24 cellular contexts compared by ENCODE assay signal in genomic region chr3:54434761-54435160, GRCh38.
"Had no signal": no experiment of that assay in that cellular context is flagged by ENCODE, and none has a peak within 500 bp of the region (broad histone marks: within the 10 kb centered on the region; RNA-seq: fewer than 3 reads in every experiment).

No MANE protein-coding gene starts in this region.

- H3K4me3 Mint-ChIP-seq: endodermal cell; naive B cell; nephron; stimulated activated effector memory CD8-positive, alpha-beta T cell treated with anti-CD3 and anti-CD28 coated beads, Interleukin-12 subunit alpha, Interleukin-12 subunit beta, amount 100 ng/mL, for 72 hours had no signal

- ATAC-seq: left colon; left ventricle myocardium superior; psoas muscle; stimulated activated naive CD8-positive, alpha-beta T cell treated with anti-CD3 and anti-CD28 coated beads, Interleukin-15, Interleukin-2, amounts not matched to agents 100 U/mL and 50 U/mL, for 24 hours had no signal

- H3K27me3 ChIP-seq: hepatocyte, neutrophil, suprapubic skin, thyroid gland, upper lobe of left lung, uterus had no signal

- H3K4me2 ChIP-seq: hepatocyte had no signal

- H3K9me3 ChIP-seq: neutrophil, psoas muscle, suprapubic skin, thyroid gland, upper lobe of left lung, uterus had no signal

- H3K79me2 ChIP-seq: hepatocyte had no signal

- DNase-seq: effector CD4-positive, alpha-beta T cell; endodermal cell; erythroblast; foreskin melanocyte; left colon; left ventricle myocardium superior; mesendoderm; naive B cell; psoas muscle; retina; small intestine; stimulated activated CD4-positive, alpha-beta T cell treated with anti-CD3 and anti-CD28 coated beads, Interleukin-4, amount 100 ng/mL, for 1 hour; stimulated activated CD8-positive, alpha-beta memory T cell treated with anti-CD3 and anti-CD28 coated beads, Interleukin-4, amount 100 ng/mL, for 48 hours; stimulated activated naive CD8-positive, alpha-beta T cell treated with anti-CD3 and anti-CD28 coated beads, Interleukin-15, Interleukin-2, amounts not matched to agents 100 U/mL and 50 U/mL, for 24 hours; thyroid gland; uterus had no signal

- H3K27me3 Mint-ChIP-seq: naive B cell had no signal

- H3K36me3 ChIP-seq: neutrophil, suprapubic skin, thyroid gland, upper lobe of left lung, uterus had no signal

- H3K4me1 ChIP-seq: psoas muscle, suprapubic skin, thyroid gland, upper lobe of left lung, uterus had no signal

- H3K9me3 Mint-ChIP-seq: endodermal cell, nephron had no signal

- H3K4me1 Mint-ChIP-seq: naive B cell; nephron; stimulated activated effector memory CD8-positive, alpha-beta T cell treated with anti-CD3 and anti-CD28 coated beads, Interleukin-12 subunit alpha, Interleukin-12 subunit beta, amount 100 ng/mL, for 72 hours had no signal

- H3K36me3 Mint-ChIP-seq: naive B cell; stimulated activated effector memory CD8-positive, alpha-beta T cell treated with anti-CD3 and anti-CD28 coated beads, Interleukin-12 subunit alpha, Interleukin-12 subunit beta, amount 100 ng/mL, for 72 hours had no signal

- H2AFZ ChIP-seq: hepatocyte had no signal

- H3K4me3 ChIP-seq: coronary artery, hepatocyte, lung, psoas muscle, suprapubic skin, thyroid gland, upper lobe of left lung, uterus had no signal

- H3K27ac Mint-ChIP-seq: endodermal cell; naive B cell; nephron; stimulated activated effector memory CD8-positive, alpha-beta T cell treated with anti-CD3 and anti-CD28 coated beads, Interleukin-12 subunit alpha, Interleukin-12 subunit beta, amount 100 ng/mL, for 72 hours had no signal

- H3K27ac ChIP-seq: coronary artery, hepatocyte, neutrophil, psoas muscle, suprapubic skin, thyroid gland, upper lobe of left lung, uterus had no signal
